In the genomic region with DNA sequence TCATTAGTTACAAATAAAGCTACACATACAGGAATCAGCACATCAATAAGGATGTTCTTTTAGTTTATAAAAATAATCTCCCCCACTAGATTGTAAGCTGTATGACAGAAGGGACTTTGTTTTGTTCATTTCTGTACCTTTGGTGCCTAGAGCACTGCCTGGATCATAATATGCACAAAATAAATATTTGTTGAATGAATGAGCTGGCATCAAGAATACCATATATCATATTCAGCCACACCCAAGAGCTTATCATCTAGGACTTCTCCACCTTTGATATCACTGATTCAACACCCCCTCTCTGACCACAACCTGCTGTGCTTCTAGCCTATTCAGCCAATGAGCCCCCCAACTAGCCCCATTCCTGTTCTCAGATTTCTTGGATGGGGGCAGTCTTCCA, we compare ENCODE assay signal across 29 cellular contexts.
"Had no signal": no experiment of that assay in that cellular context is flagged by ENCODE, and none has a peak within 500 bp of the region (broad histone marks: within the 10 kb centered on the region; RNA-seq: fewer than 3 reads in every experiment).

No MANE protein-coding gene starts in this region.

- H3K36me3 ChIP-seq: esophagus squamous epithelium, heart right ventricle, left ventricle myocardium inferior, lower lobe of right lung, neutrophil, pancreas, right lobe of liver, suprapubic skin, transverse colon, upper lobe of right lung, vagina had no signal

- H3K27me3 Mint-ChIP-seq: progenitor cell of endocrine pancreas had no signal

- ATAC-seq: effector memory CD8-positive, alpha-beta T cell; heart right ventricle; left cardiac atrium; lower lobe of right lung; natural killer cell treated with Interleukin-12 subunit alpha and Interleukin-12 subunit beta and Interleukin-15 and Interleukin-18, amount 100 ng/mL, for 72 hours; pancreas; right lobe of liver; stimulated activated naive CD8-positive, alpha-beta T cell treated with anti-CD3 and anti-CD28 coated beads, Interleukin-15, amount 100 ng/mL, for 72 hours; upper lobe of right lung had no signal

- H3K27ac Mint-ChIP-seq: effector memory CD8-positive, alpha-beta T cell; natural killer cell treated with Interleukin-12 subunit alpha and Interleukin-12 subunit beta and Interleukin-15 and Interleukin-18, amount 100 ng/mL, for 72 hours; progenitor cell of endocrine pancreas; stimulated activated naive CD8-positive, alpha-beta T cell treated with anti-CD3 and anti-CD28 coated beads, Interleukin-15, amount 100 ng/mL, for 72 hours had no signal

- H3K4me1 ChIP-seq: esophagus squamous epithelium, heart right ventricle, left ventricle myocardium inferior, lower lobe of right lung, pancreas, right lobe of liver, suprapubic skin, transverse colon, upper lobe of right lung, vagina had no signal

- H3K4me2 ChIP-seq: smooth muscle cell had no signal

- H3K27me3 ChIP-seq: esophagus squamous epithelium, neutrophil, pancreas, right lobe of liver, suprapubic skin, transverse colon, upper lobe of right lung, vagina had no signal

- H3K4me3 Mint-ChIP-seq: effector memory CD8-positive, alpha-beta T cell; naive B cell; natural killer cell treated with Interleukin-12 subunit alpha and Interleukin-12 subunit beta and Interleukin-15 and Interleukin-18, amount 100 ng/mL, for 72 hours; neural crest cell; stimulated activated naive CD8-positive, alpha-beta T cell treated with anti-CD3 and anti-CD28 coated beads, Interleukin-15, amount 100 ng/mL, for 72 hours had no signal

- H3K4me1 Mint-ChIP-seq: naive B cell; stimulated activated naive CD8-positive, alpha-beta T cell treated with anti-CD3 and anti-CD28 coated beads, Interleukin-15, amount 100 ng/mL, for 72 hours had no signal

- H3K4me3 ChIP-seq: coronary artery, esophagus squamous epithelium, heart right ventricle, left ventricle myocardium inferior, lower lobe of right lung, pancreas, right lobe of liver, smooth muscle cell, suprapubic skin, transverse colon, upper lobe of right lung, vagina had no signal

- H3K9me3 ChIP-seq: esophagus squamous epithelium, heart right ventricle, left ventricle myocardium inferior, lower lobe of right lung, neutrophil, pancreas, right lobe of liver, suprapubic skin, transverse colon, upper lobe of right lung, vagina had no signal

- DNase-seq: effector memory CD8-positive, alpha-beta T cell; erythroblast; esophagus squamous epithelium; foreskin melanocyte; glutamatergic neuron; heart right ventricle; hippocampal formation; left cardiac atrium; left ventricle myocardium inferior; lower lobe of right lung; naive B cell; pancreas; right lobe of liver; stimulated activated CD4-positive, alpha-beta T cell treated with anti-CD3 and anti-CD28 coated beads, Interleukin-12 subunit alpha, Interleukin-12 subunit beta, amount 100 ng/mL, for 4 hours; stimulated activated CD4-positive, alpha-beta T cell treated with anti-CD3 and anti-CD28 coated beads, Interleukin-1b, Interleukin-23, amount 100 ng/mL, for 48 hours; stimulated activated CD4-positive, alpha-beta T cell treated with anti-CD3 and anti-CD28 coated beads, Interleukin-4, amount 100 ng/mL, for 1 hour; stimulated activated CD8-positive, alpha-beta memory T cell treated with anti-CD3 and anti-CD28 coated beads, Interleukin-4, amount 100 ng/mL, for 48 hours; stimulated activated naive CD4-positive, alpha-beta T cell; stimulated activated naive CD8-positive, alpha-beta T cell treated with anti-CD3 and anti-CD28 coated beads, Interleukin-15, amount 100 ng/mL, for 72 hours; transverse colon; upper lobe of right lung had no signal

- H3K36me3 Mint-ChIP-seq: naive B cell; natural killer cell treated with Interleukin-12 subunit alpha and Interleukin-12 subunit beta and Interleukin-15 and Interleukin-18, amount 100 ng/mL, for 72 hours had no signal

- H3K9me3 Mint-ChIP-seq: effector memory CD8-positive, alpha-beta T cell; natural killer cell treated with Interleukin-12 subunit alpha and Interleukin-12 subunit beta and Interleukin-15 and Interleukin-18, amount 100 ng/mL, for 72 hours had no signal

- H3K27ac ChIP-seq: coronary artery, esophagus squamous epithelium, heart right ventricle, left ventricle myocardium inferior, lower lobe of right lung, neutrophil, pancreas, right lobe of liver, suprapubic skin, upper lobe of right lung, vagina had no signal
